11 cellular contexts compared by ENCODE assay signal in the genomic region with DNA sequence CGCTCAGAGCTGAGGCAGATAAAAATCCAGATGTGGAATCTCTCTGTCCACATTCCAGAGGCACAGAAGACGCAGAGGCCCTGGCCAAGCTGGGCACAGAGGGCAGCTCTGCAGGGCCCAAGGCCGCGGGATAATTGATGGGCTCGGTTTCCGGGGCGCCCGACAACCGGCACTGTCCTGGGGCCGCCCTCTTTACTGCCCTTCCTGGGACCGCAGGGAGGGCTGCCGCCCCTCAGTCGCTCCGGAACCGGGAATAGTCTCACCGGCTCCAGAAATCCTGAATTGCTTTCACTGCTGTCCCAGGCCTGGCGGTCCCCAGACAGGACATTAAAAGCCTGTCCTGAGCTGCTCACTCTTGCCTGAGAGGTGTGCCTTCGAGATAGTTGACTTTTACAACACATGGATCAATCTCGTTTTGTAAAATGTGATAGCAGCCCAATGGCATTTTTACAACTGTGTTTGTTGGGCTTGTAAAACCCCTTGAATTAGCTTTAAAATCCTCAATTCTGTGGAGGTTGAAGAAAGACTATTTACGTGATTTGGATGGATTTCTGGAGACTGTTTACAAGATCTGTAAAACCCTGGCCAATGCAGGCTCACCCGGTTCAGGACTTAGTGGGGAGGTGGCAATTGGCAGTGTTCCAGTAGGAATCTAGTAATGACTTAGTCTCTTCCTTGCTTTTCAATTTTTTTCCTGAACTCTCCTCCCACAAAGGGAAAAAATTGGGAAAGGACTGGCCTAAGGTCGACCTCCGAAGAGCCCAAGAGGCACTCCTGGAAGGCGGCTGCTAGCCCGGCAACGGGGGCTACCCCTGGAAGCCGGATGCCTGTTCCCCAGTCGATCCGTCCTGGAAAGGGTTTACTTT. TPM values are rescaled to one million over a fixed set of nuclear protein-coding genes. Genes with fewer than 3 reads are reported as not detected.
DNase-seq lines count a peak whose midpoint lies in the region; ATAC-seq and TF ChIP-seq lines count a peak whose summit lies in the region.
"Had no signal": no experiment of that assay in that cellular context is flagged by ENCODE, and none has a peak within 500 bp of the region (broad histone marks: within the 10 kb centered on the region; RNA-seq: fewer than 3 reads in every experiment).

No MANE protein-coding gene starts in this region.

- TF ChIP-seq POLR2A in transverse colon (IDR thresholded peaks at IDR 0.05), result peak; percentile 17

- H3K4me3 ChIP-seq in transverse colon, result peak overlapping the region; percentile 54 to 79 (median 72)

- peaks cover 12 to 87% (median 65%) of the 10 kb centered on the region in 4 donors for H3K4me1 ChIP-seq in transverse colon

- H3K36me3 Mint-ChIP-seq in activated CD8-positive, alpha-beta memory T cell treated with anti-CD3 and anti-CD28 coated beads, Interleukin-2, amount 10 ng/mL, durations not matched to agents 7 days and 5 days, result peaks cover 1% of the 10 kb centered on the region
- H3K36me3 Mint-ChIP-seq: CD4-positive, CD25-positive, alpha-beta regulatory T cell had no signal

- WGBS in transverse colon (ENCODE audit: low coverage in 1 of 2), 2 donors, result 9 to 20% methylated on average over 10 to 28 of the region's 29 CpGs

- H3K27ac ChIP-seq in transverse colon, result peak overlapping the region; percentile 95 to 99 (median 98)

- peak; percentile 54 for DNase-seq in activated CD8-positive, alpha-beta memory T cell treated with anti-CD3 and anti-CD28 coated beads for 24 hours
- DNase-seq in activated CD8-positive, alpha-beta memory T cell treated with anti-CD3 and anti-CD28 coated beads, Interleukin-2, amount 10 ng/mL, durations not matched to agents 7 days and 5 days, result no peak
- DNase-seq in RPMI7951 (ENCODE audit: low read depth), result peak; percentile 53
- peak; percentile 52 to 61 for DNase-seq in left colon
- peak; percentile 57 for DNase-seq in transverse colon
- no peak for DNase-seq in NCI-H2029 (lab: John Stamatoyannopoulos, UW)
- DNase-seq: activated naive CD4-positive, alpha-beta T cell treated with anti-CD3 and anti-CD28 coated beads, Interleukin-2, amount 50 U/mL, for 16 hours; CD4-positive, CD25-positive, alpha-beta regulatory T cell had no signal

- CTCF ChIA-PET in activated CD8-positive, alpha-beta memory T cell treated with anti-CD3 and anti-CD28 coated beads, Interleukin-2, amount 10 ng/mL, durations not matched to agents 7 days and 5 days (lab: Charles Lee), result interaction anchor here (1.4 to 3.6 kb wide), 4 partner anchors 12 to 470 kb away, joined by 3 to 25 read pairs (median 12); a partner anchor contains a TSS

- no peaks in the 10 kb centered on the region for H3K9me3 ChIP-seq in transverse colon

- no peaks in the 10 kb centered on the region for H3K9me3 Mint-ChIP-seq in activated CD8-positive, alpha-beta memory T cell treated with anti-CD3 and anti-CD28 coated beads, Interleukin-2, amount 10 ng/mL, durations not matched to agents 7 days and 5 days (ENCODE audit: low read depth)

- no peak for TF ChIP-seq EP300 in transverse colon (IDR thresholded peaks at IDR 0.05; ENCODE audit: low read depth)

- no peak overlapping the region for H3K4me3 Mint-ChIP-seq in activated CD8-positive, alpha-beta memory T cell treated with anti-CD3 and anti-CD28 coated beads, Interleukin-2, amount 10 ng/mL, durations not matched to agents 7 days and 5 days

- intact Hi-C loops in left colon (cut with DNase I, micrococcal nuclease) (no loop called here), transverse colon (cut with DNase I; ENCODE audit: low total_unique reads) (loop anchor here (5.0 kb wide), 2 partner anchors 42 to 292 kb away; no protein-coding TSS in a partner anchor)

- peaks cover 18% of the 10 kb centered on the region for H3K4me1 Mint-ChIP-seq in activated CD8-positive, alpha-beta memory T cell treated with anti-CD3 and anti-CD28 coated beads, Interleukin-2, amount 10 ng/mL, durations not matched to agents 7 days and 5 days

- no peak overlapping the region for H3K27ac Mint-ChIP-seq in activated CD8-positive, alpha-beta memory T cell treated with anti-CD3 and anti-CD28 coated beads, Interleukin-2, amount 10 ng/mL, durations not matched to agents 7 days and 5 days
- H3K27ac Mint-ChIP-seq: CD4-positive, CD25-positive, alpha-beta regulatory T cell had no signal

- no peak for ATAC-seq in activated CD8-positive, alpha-beta memory T cell treated with anti-CD3 and anti-CD28 coated beads, Interleukin-2, amount 10 ng/mL, durations not matched to agents 7 days and 5 days
- ATAC-seq in left colon, result peak; percentile 33
- ATAC-seq in HG03354 (IDR thresholded peaks at IDR 0.05; ENCODE audit: poor library complexity, severe bottlenecking, unreplicated experiment), result no peak
- ATAC-seq in HG02884 (IDR thresholded peaks at IDR 0.05; ENCODE audit: unreplicated experiment), result no peak

- in situ Hi-C loops in transverse colon (cut with MboI; ENCODE audit: low pct_ligation_motif_present in 1 of 4, low pct_unique_long_range_greater_than_20kb in 1 of 4, low sequenced_read_pairs in 3 of 4), result loop anchor here in 3 of 4 donors (10.0 kb wide), 1 partner anchor 294 kb away; no protein-coding TSS in a partner anchor

- H3K27me3 ChIP-seq in transverse colon, result peaks cover 40% of the 10 kb centered on the region

- no peak for TF ChIP-seq CTCF in transverse colon (IDR thresholded peaks at IDR 0.05)

- peaks cover 80% of the 10 kb centered on the region for H3K27me3 Mint-ChIP-seq in activated CD8-positive, alpha-beta memory T cell treated with anti-CD3 and anti-CD28 coated beads, Interleukin-2, amount 10 ng/mL, durations not matched to agents 7 days and 5 days

- H3K36me3 ChIP-seq in transverse colon, result no peaks in the 10 kb centered on the region

RNA-seq across cellular contexts. Expression of a gene that starts 1.4 kb away (rescaled TPM):
- total RNA-seq in activated CD8-positive, alpha-beta memory T cell treated with anti-CD3 and anti-CD28 coated beads, Interleukin-2, amount 10 ng/mL, durations not matched to agents 7 days and 5 days, result not detected
- 1.8 and 7.2 TPM in 2 replicates for total RNA-seq in RPMI7951 (2014; rRNA removed; shearing (Covaris generic))
- total RNA-seq in left colon (10 to 100 TPM; 20.0 to 21.2 TPM), transverse colon (10 to 100 TPM; 12.9 to 27.8 (median 17.3) TPM)
- total RNA-seq: CD4-positive, CD25-positive, alpha-beta regulatory T cell had no signal

RNA-seq across cellular contexts. Expression of a gene that starts 3.4 kb away (rescaled TPM):
- total RNA-seq in activated CD8-positive, alpha-beta memory T cell treated with anti-CD3 and anti-CD28 coated beads, Interleukin-2, amount 10 ng/mL, durations not matched to agents 7 days and 5 days, result not detected
- total RNA-seq in RPMI7951 (2014; rRNA removed; shearing (Covaris generic)), result 0.98 and 4.7 TPM in 2 replicates
- total RNA-seq in left colon (10 to 100 TPM; 16.4 to 23.2 TPM), transverse colon (10 to 100 TPM; 14.1 to 27.3 (median 15.7) TPM)
- total RNA-seq: CD4-positive, CD25-positive, alpha-beta regulatory T cell had no signal

RNA-seq across cellular contexts. Expression of a gene that starts 5.5 kb away (rescaled TPM):
- not detected for total RNA-seq in activated CD8-positive, alpha-beta memory T cell treated with anti-CD3 and anti-CD28 coated beads, Interleukin-2, amount 10 ng/mL, durations not matched to agents 7 days and 5 days
- 4.7 and 5.6 TPM in 2 replicates for total RNA-seq in RPMI7951 (2014; rRNA removed; shearing (Covaris generic))
- 10 to 100 TPM; 13.0 to 16.2 TPM for total RNA-seq in left colon
- 10 to 100 TPM; 18.3 to 89.8 (median 31.6) TPM for total RNA-seq in transverse colon
- total RNA-seq: CD4-positive, CD25-positive, alpha-beta regulatory T cell had no signal

RNA-seq across cellular contexts. Expression of a gene that starts 7.5 kb away (rescaled TPM):
- total RNA-seq in activated CD8-positive, alpha-beta memory T cell treated with anti-CD3 and anti-CD28 coated beads, Interleukin-2, amount 10 ng/mL, durations not matched to agents 7 days and 5 days, result not detected
- 16.4 and 19.7 TPM in 2 replicates for total RNA-seq in RPMI7951 (2014; rRNA removed; shearing (Covaris generic))
- total RNA-seq in left colon, result 10 to 100 TPM; 30.2 to 38.9 TPM
- 10 to 100 TPM in 3 of 4 donors, 1 to 10 TPM in 1; 7.0 to 22.9 (median 12.8) TPM for total RNA-seq in transverse colon
- total RNA-seq: CD4-positive, CD25-positive, alpha-beta regulatory T cell; mucosa of gallbladder had no signal

RNA-seq across cellular contexts. Expression of a gene that starts 16.3 kb away (rescaled TPM):
- total RNA-seq in activated CD8-positive, alpha-beta memory T cell treated with anti-CD3 and anti-CD28 coated beads, Interleukin-2, amount 10 ng/mL, durations not matched to agents 7 days and 5 days, result not detected
- 0.12 TPM in 1 of 2 replicates, not detected in the other for total RNA-seq in RPMI7951 (2014; rRNA removed; shearing (Covaris generic))
- total RNA-seq in left colon, result 10 to 100 TPM; 18.0 to 28.6 TPM
- 100 to 1,000 TPM in 1 of 4 donors, 10 to 100 TPM in 3; 19.5 to 130 (median 50.6) TPM for total RNA-seq in transverse colon

Comparison
In these comparisons a context has a peak if more than half of its experiments do, and no peak if none do; other contexts are left out.
1. DNase-seq: peak in activated CD8-positive, alpha-beta memory T cell treated with anti-CD3 and anti-CD28 coated beads for 24 hours (single experiment), RPMI7951 (single experiment), left colon (2 of 2) and transverse colon (single experiment); none in activated CD8-positive, alpha-beta memory T cell treated with anti-CD3 and anti-CD28 coated beads, Interleukin-2, amount 10 ng/mL, durations not matched to agents 7 days and 5 days (single experiment) and NCI-H2029 (single experiment).